In genomic region chr7:6647541-6647940, GRCh38 we compare ENCODE assay signal across 1 cellular context.
TF ChIP-seq lines count a peak whose summit lies in the region.

No MANE protein-coding gene starts in this region.

TF ChIP-seq in IMR-90, 13 proteins besides CTCF, POLR2A, EP300 and RAD21:
- TF ChIP-seq MAZ (IDR thresholded peaks at IDR 0.05; ENCODE audit: borderline replicate concordance, low read depth, low read length) = no peak
- TF ChIP-seq RFX5 (IDR thresholded peaks at IDR 0.05; ENCODE audit: low read depth, low read length) = no peak
- no peak for TF ChIP-seq MAFK (IDR thresholded peaks at IDR 0.05; ENCODE audit: low read depth, low read length)
- TF ChIP-seq CEBPB (IDR thresholded peaks at IDR 0.05; ENCODE audit: low read depth, low read length) = no peak
- no peak for TF ChIP-seq ELK1 (IDR thresholded peaks at IDR 0.05; ENCODE audit: borderline replicate concordance, low read depth, low read length)
- no peak for TF ChIP-seq SMC3 (IDR thresholded peaks at IDR 0.05; ENCODE audit: low read depth, low read length)
- no peak for TF ChIP-seq FOS (IDR thresholded peaks at IDR 0.05; ENCODE audit: low read depth, low read length)
- no peak for TF ChIP-seq CHD1 (IDR thresholded peaks at IDR 0.05; ENCODE audit: low read depth, low read length)
- TF ChIP-seq USF2 (IDR thresholded peaks at IDR 0.05; ENCODE audit: low read depth, low read length) = no peak
- TF ChIP-seq BHLHE40 (IDR thresholded peaks at IDR 0.05; ENCODE audit: low read depth, low read length) = no peak
- TF ChIP-seq MXI1 (IDR thresholded peaks at IDR 0.05; ENCODE audit: borderline replicate concordance, low read depth, low read length) = no peak
- no peak for TF ChIP-seq NFE2L2 (IDR thresholded peaks at IDR 0.05; ENCODE audit: low read depth, low read length)
- no peak for TF ChIP-seq RCOR1 (IDR thresholded peaks at IDR 0.05; ENCODE audit: insufficient replicate concordance, low read length)
